Comparison of ENCODE assay signal across 16 cellular contexts in the genomic region with DNA sequence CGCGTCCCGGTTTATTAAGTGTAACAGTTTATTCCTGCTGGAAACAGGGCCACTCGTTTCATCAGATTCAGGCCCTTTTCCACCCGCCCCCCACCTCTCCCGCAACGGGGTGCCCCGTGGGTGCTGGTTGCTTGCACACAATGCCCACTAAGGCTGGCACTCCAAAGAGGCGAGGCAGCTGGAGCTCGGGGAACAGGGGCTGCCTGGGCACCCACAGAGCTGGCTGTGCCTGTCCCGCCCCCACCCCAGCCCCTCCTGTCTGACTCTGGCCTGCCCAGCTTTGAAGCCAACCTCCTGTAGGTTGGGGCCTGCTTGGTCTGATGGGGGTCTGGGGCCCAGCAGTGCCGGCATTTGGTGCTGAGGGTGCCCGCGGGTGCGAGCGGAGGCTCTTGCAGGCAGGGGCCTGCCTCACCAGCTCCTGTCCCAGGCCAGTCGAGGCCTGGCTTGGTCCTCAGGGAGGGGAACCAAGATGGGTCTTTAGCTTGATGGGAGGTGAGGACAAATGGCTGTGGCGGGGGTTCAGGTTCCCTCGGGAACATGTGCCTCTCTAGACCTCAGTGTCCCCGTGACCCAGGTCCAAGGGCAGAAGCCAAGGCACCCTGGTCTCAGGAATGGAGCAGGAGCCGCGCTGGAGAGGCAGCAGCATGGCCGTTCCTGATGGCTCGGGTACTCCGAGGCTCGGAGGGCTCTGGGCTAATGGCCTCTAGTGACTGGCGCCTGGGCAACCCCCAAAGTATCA. TPM values are rescaled to one million over a fixed set of nuclear protein-coding genes. Genes with fewer than 3 reads are reported as not detected.
A peak's percentile ranks its signal among the peaks of the same experiment; 100 is the strongest.
DNase-seq lines count a peak whose midpoint lies in the region; ATAC-seq, FAIRE-seq and TF ChIP-seq lines count a peak whose summit lies in the region.
"Had no signal": no experiment of that assay in that cellular context is flagged by ENCODE, and none has a peak within 500 bp of the region (broad histone marks: within the 10 kb centered on the region; RNA-seq: fewer than 3 reads in every experiment).

No MANE protein-coding gene starts in this region.

- peak overlapping the region; percentile 75 for H3K4me2 ChIP-seq in GM23338

- FAIRE-seq in frontal cortex (lab: Jason Lieb, UNC): no peak

- ATAC-seq in GM23338 (peak; percentile 11), GM21786 (IDR thresholded peaks at IDR 0.05; ENCODE audit: unreplicated experiment) (no peak)

- peaks cover 60% of the 10 kb centered on the region for H3K27me3 Mint-ChIP-seq in GM23338 (ENCODE audit: insufficient read depth, low read depth, poor library complexity)
- H3K27me3 Mint-ChIP-seq: CD4-positive, CD25-positive, alpha-beta regulatory T cell had no signal

- H3K9me3 ChIP-seq in spleen: no peaks in the 10 kb centered on the region
- H3K9me3 ChIP-seq: neutrophil, uterus had no signal

- H3F3A ChIP-seq in GM23338 (replicated peaks; ENCODE audit: low read depth): peaks cover 10% of the 10 kb centered on the region

- no peak overlapping the region for H3K27ac ChIP-seq in GM23338 (ENCODE audit: low read depth)
- H3K27ac ChIP-seq in RWPE1: peak overlapping the region; percentile 38
- peak overlapping the region in 7 of 8 donors; percentile 40 to 82 (median 80) for H3K27ac ChIP-seq in spleen
- H3K27ac ChIP-seq: neutrophil had no signal

- H3K4me3 ChIP-seq in GM23338 (peak overlapping the region; percentile 50; the same call in 1 of the 2 replicates), spleen (no peak overlapping the region)

- H3K36me3 ChIP-seq in GM23338 (ENCODE audit: insufficient read depth) (no peaks in the 10 kb centered on the region; the same call in 1 of the 2 replicates), spleen (peaks cover 0 to 44% (median 25%) of the 10 kb centered on the region in 6 donors)
- H3K36me3 ChIP-seq: uterus had no signal

- TF ChIP-seq POLR2A in spleen (IDR thresholded peaks at IDR 0.05): no peak

- no peak overlapping the region for H3K27ac Mint-ChIP-seq in GM23338
- H3K27ac Mint-ChIP-seq: CD4-positive, CD25-positive, alpha-beta regulatory T cell had no signal

- peaks cover 8% of the 10 kb centered on the region for H4K20me1 ChIP-seq in GM23338 (replicated peaks; ENCODE audit: insufficient read depth)

- DNase-seq in GM23338 (ENCODE audit: low spot score) (peak; percentile 43), RWPE1 (ENCODE audit: low spot score) (no peak), globus pallidus (ENCODE audit: low spot score) (peak; percentile 68), spleen (no peak), frontal cortex (ENCODE audit: low spot score in 2 of 2) (no peak), HuH-7.5 (ENCODE audit: low spot score) (no peak)
- DNase-seq: activated CD4-positive, alpha-beta T cell treated with anti-CD3 and anti-CD28 coated beads for 1 hour; activated T-cell treated with anti-CD3 and anti-CD28 coated beads for 4 hours; CD4-positive, CD25-positive, alpha-beta regulatory T cell; mammary epithelial cell; NCI-H1105; NCI-H345; uterus had no signal

- H3K79me2 ChIP-seq in GM23338 (replicated peaks; ENCODE audit: insufficient read depth): no peaks in the 10 kb centered on the region

- TF ChIP-seq CTCF in GM23338 (conservative IDR thresholded peaks at IDR 0.05; ENCODE audit: low read depth in 2 of 2) (no peak), RWPE1 (conservative IDR thresholded peaks at IDR 0.05; ENCODE audit: low read depth) (no peak), spleen (IDR thresholded peaks at IDR 0.05 in 8 of 11, conservative IDR thresholded peaks at IDR 0.05 in 3 of 11) (no peak)

- peaks cover 7% of the 10 kb centered on the region; the same call in 1 of the 2 replicates for H3K4me1 ChIP-seq in GM23338 (ENCODE audit: insufficient read depth)
- peaks cover 14 to 100% (median 87%) of the 10 kb centered on the region in 6 donors for H3K4me1 ChIP-seq in spleen

- intact Hi-C loops in spleen (cut with DNase I; ENCODE audit: low total_unique reads): no loop called here

- H3K27me3 ChIP-seq in GM23338 (ENCODE audit: insufficient read depth) (peaks cover 22% of the 10 kb centered on the region), spleen (replicated peaks in 1 of 7) (peaks cover 0 to 7% (median 0%) of the 10 kb centered on the region in 7 donors)
- H3K27me3 ChIP-seq: neutrophil, uterus had no signal

- peaks cover 21% of the 10 kb centered on the region for H3K4me1 Mint-ChIP-seq in GM23338

- H2AFZ ChIP-seq in GM23338: no peak overlapping the region

- H3K4me3 Mint-ChIP-seq in GM23338: peak overlapping the region; percentile 65
- H3K4me3 Mint-ChIP-seq: CD4-positive, CD25-positive, alpha-beta regulatory T cell had no signal

- WGBS in spleen, 5 donors: 74 to 86% (median 81%) methylated on average over 12 to 27 of the region's 27 CpGs

- CTCF ChIA-PET in RWPE1 (lab: Yijun Ruan, JAX): interaction anchor here (0.5 kb wide), 1 partner anchor 49 kb away, joined by 3 read pairs; no protein-coding TSS in a partner anchor

- H3K9me2 ChIP-seq in GM23338 (ENCODE audit: insufficient read depth): no peaks in the 10 kb centered on the region

- no peaks in the 10 kb centered on the region; the same call in 2 of the 3 replicates for H3K9me3 Mint-ChIP-seq in GM23338
- H3K9me3 Mint-ChIP-seq: CD4-positive, CD25-positive, alpha-beta regulatory T cell had no signal

- H3K36me3 Mint-ChIP-seq in GM23338 (ENCODE audit: low read depth): peaks cover 22% of the 10 kb centered on the region
- H3K36me3 Mint-ChIP-seq: CD4-positive, CD25-positive, alpha-beta regulatory T cell had no signal

- POLR2A ChIA-PET in RWPE1 (lab: Yijun Ruan, JAX; ENCODE audit: low non-redundant PET): no interaction called here

TF ChIP-seq in GM23338, 12 proteins besides CTCF, POLR2A, EP300 and RAD21:
- TF ChIP-seq EZH2phosphoT487 (IDR thresholded peaks at IDR 0.05; ENCODE audit: unreplicated experiment) (no peak), POLR2AphosphoS5 (IDR thresholded peaks at IDR 0.05; ENCODE audit: low read depth) (peak; percentile 19; the same call in 1 of the 2 replicates)

RNA-seq across cellular contexts. Expression of a gene that starts 20.1 kb away (rescaled TPM):
- 169 and 213 TPM in 2 replicates for total RNA-seq in GM23338 (2014; rRNA removed; shearing (Covaris generic))
- polyA plus RNA-seq in GM23338 (2016; fragmentation: Nextera tagmentation; extraction: Ambion mirVana): 66.4 and 70.7 TPM in 2 replicates
- 10 to 100 TPM; 37.1 to 71.2 (median 54.4) TPM for total RNA-seq in spleen
- 10 to 100 TPM; 24.7 to 48.6 (median 35.5) TPM for polyA plus RNA-seq in spleen
- 30.2 TPM for total RNA-seq in frontal cortex

RNA-seq across cellular contexts. Expression of a gene that starts 25.3 kb away (rescaled TPM):
- total RNA-seq in GM23338 (2014; rRNA removed; shearing (Covaris generic)): 0.24 TPM in 1 of 2 replicates, not detected in the other
- polyA plus RNA-seq in GM23338 (2016; fragmentation: Nextera tagmentation; extraction: Ambion mirVana) (0.12 TPM in 1 of 2 replicates, not detected in the other), spleen (under 1 TPM in 1 of 3 donors, not detected in 2; 0.03 TPM)
- total RNA-seq in spleen (under 1 TPM in 1 of 7 donors, not detected in 6; 0.42 TPM), frontal cortex (not detected)
- total RNA-seq: CD4-positive, CD25-positive, alpha-beta regulatory T cell; cerebellum had no signal
- polyA plus RNA-seq: CD4-positive, CD25-positive, alpha-beta regulatory T cell had no signal

RNA-seq across cellular contexts. Expression of a gene that starts 36.4 kb away (rescaled TPM):
- 0.78 and 2.3 TPM in 2 replicates for total RNA-seq in GM23338 (2014; rRNA removed; shearing (Covaris generic))
- polyA plus RNA-seq in GM23338 (2016; fragmentation: Nextera tagmentation; extraction: Ambion mirVana) (1.4 and 1.7 TPM in 2 replicates), spleen (10 to 100 TPM in 2 of 3 donors, 1 to 10 TPM in 1; 8.1 to 20.4 (median 13.2) TPM)
- total RNA-seq in spleen (10 to 100 TPM; 19.6 to 53.5 (median 36.6) TPM), frontal cortex (11.0 TPM)
- polyA plus RNA-seq: CD4-positive, CD25-positive, alpha-beta regulatory T cell; mammary epithelial cell had no signal

RNA-seq across cellular contexts. Expression of a gene that starts 49.2 kb away (rescaled TPM):
- 1.7 and 4.3 TPM in 2 replicates for total RNA-seq in GM23338 (2014; rRNA removed; shearing (Covaris generic))
- 1.3 and 3.1 TPM in 2 replicates for polyA plus RNA-seq in GM23338 (2016; fragmentation: Nextera tagmentation; extraction: Ambion mirVana)
- 1 to 10 TPM in 2 of 7 donors, under 1 TPM in 5; 0.42 to 1.5 (median 0.97) TPM for total RNA-seq in spleen
- under 1 TPM; 0.22 to 0.67 (median 0.36) TPM for polyA plus RNA-seq in spleen
- total RNA-seq in frontal cortex: 4.1 TPM
- total RNA-seq: CD4-positive, CD25-positive, alpha-beta regulatory T cell; mammary epithelial cell had no signal
- polyA plus RNA-seq: CD4-positive, CD25-positive, alpha-beta regulatory T cell; mammary epithelial cell had no signal

Comparison
In these comparisons a context has a peak if more than half of its experiments do, and no peak if none do; other contexts are left out.
1. DNase-seq: peak in GM23338 (single experiment) and globus pallidus (single experiment); none in RWPE1 (single experiment), spleen (single experiment), frontal cortex (0 of 2) and HuH-7.5 (single experiment).